ENCODE assay signal across 21 cellular contexts in genomic region chr1:47684518-47684917, GRCh38.
"Had no signal": no experiment of that assay in that cellular context is flagged by ENCODE, and none has a peak within 500 bp of the region (broad histone marks: within the 10 kb centered on the region; RNA-seq: fewer than 3 reads in every experiment).

No MANE protein-coding gene starts in this region.

- H3K27ac ChIP-seq: brain microvascular endothelial cell, gastroesophageal sphincter, heart right ventricle, skin epidermis, testis had no signal

- H3K27ac Mint-ChIP-seq: activated naive CD8-positive, alpha-beta T cell; activated T-cell treated with anti-CD3 and anti-CD28 coated beads, Interleukin-2, amount 50 U/mL, for 72 hours; naive B cell had no signal

- DNase-seq: activated CD4-positive, alpha-beta T cell treated with anti-CD3 and anti-CD28 coated beads, Interleukin-2, amount 50 U/mL, for 48 hours; activated gamma-delta T cell; activated T-cell treated with anti-CD3 and anti-CD28 coated beads, Interleukin-2, amount 50 U/mL, for 72 hours; amniotic stem cell; dermis blood vessel endothelial cell; erythroblast; heart right ventricle; left colon; naive B cell; stimulated activated CD4-positive, alpha-beta T cell treated with anti-CD3 and anti-CD28 coated beads, Interleukin-4, amount 100 ng/mL, for 4 hours; stimulated activated naive CD8-positive, alpha-beta T cell treated with anti-CD3 and anti-CD28 coated beads, Interleukin-15, Interleukin-2, amounts not matched to agents 100 U/mL and 50 U/mL, for 24 hours; T-helper 1 cell; T1000 had no signal

- H3K9me3 Mint-ChIP-seq: activated T-cell treated with anti-CD3 and anti-CD28 coated beads, Interleukin-2, amount 50 U/mL, for 72 hours; central memory CD8-positive, alpha-beta T cell; naive B cell had no signal

- H3K4me3 ChIP-seq: gastroesophageal sphincter, heart right ventricle, skin epidermis, testis had no signal

- H3K9me3 ChIP-seq: gastroesophageal sphincter, heart right ventricle, testis had no signal

- H3K27me3 ChIP-seq: brain microvascular endothelial cell, testis had no signal

- H3K4me1 ChIP-seq: gastroesophageal sphincter, heart right ventricle, testis had no signal

- H3K4me3 Mint-ChIP-seq: activated naive CD8-positive, alpha-beta T cell; activated T-cell treated with anti-CD3 and anti-CD28 coated beads, Interleukin-2, amount 50 U/mL, for 72 hours; central memory CD8-positive, alpha-beta T cell; naive B cell had no signal

- H3K4me1 Mint-ChIP-seq: central memory CD8-positive, alpha-beta T cell; naive B cell had no signal

- H3K36me3 ChIP-seq: brain microvascular endothelial cell, gastroesophageal sphincter, heart right ventricle had no signal

- ATAC-seq: activated CD4-positive, CD25-positive, alpha-beta regulatory T cell treated with anti-CD3 and anti-CD28 coated beads, Interleukin-2, amount 50 U/mL, for 24 hours; activated T-cell treated with anti-CD3 and anti-CD28 coated beads, Interleukin-2, amount 50 U/mL, for 72 hours; gastroesophageal sphincter; SK-N-SH treated with all-trans-retinoic acid at 6 μM for 48 hours; stimulated activated naive CD8-positive, alpha-beta T cell treated with anti-CD3 and anti-CD28 coated beads, Interleukin-15, Interleukin-2, amounts not matched to agents 100 U/mL and 50 U/mL, for 24 hours had no signal

- H3K36me3 Mint-ChIP-seq: activated naive CD8-positive, alpha-beta T cell; naive B cell had no signal
